Comparison of ENCODE assay signal across 19 cellular contexts in the genomic region with DNA sequence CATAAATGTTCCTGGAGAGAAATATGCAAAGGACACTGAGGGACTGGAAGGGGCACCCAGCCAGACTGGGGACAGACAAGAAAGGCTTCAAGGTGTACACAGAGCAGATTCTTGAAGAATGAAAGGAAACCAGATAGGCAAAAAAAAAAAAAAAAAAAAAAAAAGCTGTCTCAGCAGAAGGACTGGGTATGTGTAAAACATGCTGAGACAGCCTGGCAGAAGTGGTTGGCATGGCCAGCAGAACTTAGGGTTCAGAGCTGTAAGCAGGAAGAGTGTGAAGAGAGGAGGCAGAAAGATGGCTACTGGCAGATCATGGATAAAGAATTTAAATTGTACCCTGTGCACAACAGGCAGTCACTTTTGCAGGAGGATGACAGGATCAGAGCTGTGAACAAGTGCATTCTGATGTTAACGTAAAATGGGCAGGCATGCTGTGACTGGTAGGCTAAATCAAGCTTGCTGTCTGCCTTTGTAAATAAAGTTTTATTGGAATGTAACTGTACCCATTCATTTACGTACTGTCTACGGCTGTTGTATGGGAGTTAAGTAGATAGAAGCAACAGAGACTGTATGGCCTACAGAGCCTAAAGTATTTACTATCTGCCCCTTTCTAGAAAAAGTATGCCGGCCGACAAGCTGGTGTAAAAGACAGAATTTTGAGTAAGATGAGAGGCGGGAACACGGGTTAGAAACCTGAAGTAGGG.
"Had no signal": no experiment of that assay in that cellular context is flagged by ENCODE, and none has a peak within 500 bp of the region (broad histone marks: within the 10 kb centered on the region; RNA-seq: fewer than 3 reads in every experiment).

No MANE protein-coding gene starts in this region.

- H3K4me3 Mint-ChIP-seq: activated CD4-positive, alpha-beta T cell treated with anti-CD3 and anti-CD28 coated beads for 36 hours; activated CD8-positive, alpha-beta T cell treated with anti-CD3 and anti-CD28 coated beads for 36 hours; activated naive CD4-positive, alpha-beta T cell treated with anti-CD3 and anti-CD28 coated beads, Interleukin-2, amount 10 ng/mL, durations not matched to agents 7 days and 5 days; activated T-cell treated with anti-CD3 and anti-CD28 coated beads, Interleukin-2, amount 50 U/mL, for 24 hours; naive thymus-derived CD8-positive, alpha-beta T cell; stimulated activated naive B cell treated with anti-CD40 and anti-IgM and Interleukin-4, amounts not matched to agents 10 μg/mL and 1 μg/mL and 100 μg/mL, for 72 hours; T-helper 2 cell treated with Interferon-gamma antibody and Interleukin-4, amounts not matched to agents 5 μg/mL and 100 μg/mL, for 36 hours had no signal

- H3K27me3 Mint-ChIP-seq: activated CD4-positive, alpha-beta T cell treated with anti-CD3 and anti-CD28 coated beads for 36 hours; activated CD8-positive, alpha-beta T cell treated with anti-CD3 and anti-CD28 coated beads for 36 hours; activated naive CD4-positive, alpha-beta T cell treated with anti-CD3 and anti-CD28 coated beads, Interleukin-2, amount 10 ng/mL, durations not matched to agents 7 days and 5 days; activated T-cell treated with anti-CD3 and anti-CD28 coated beads, Interleukin-2, amount 50 U/mL, for 24 hours; naive thymus-derived CD8-positive, alpha-beta T cell; stimulated activated naive B cell treated with anti-CD40 and anti-IgM and Interleukin-4, amounts not matched to agents 10 μg/mL and 1 μg/mL and 100 μg/mL, for 72 hours had no signal

- H3K27ac ChIP-seq: brain microvascular endothelial cell, colonic mucosa, gastroesophageal sphincter, ovary, sigmoid colon had no signal

- ATAC-seq: activated CD4-positive, alpha-beta T cell treated with anti-CD3 and anti-CD28 coated beads for 36 hours; activated CD8-positive, alpha-beta T cell treated with anti-CD3 and anti-CD28 coated beads for 36 hours; esophagus mucosa; gastroesophageal sphincter; left ventricle myocardium superior; naive thymus-derived CD8-positive, alpha-beta T cell; stimulated activated naive B cell treated with anti-CD40 and anti-IgM and Interleukin-4, amounts not matched to agents 10 μg/mL and 1 μg/mL and 100 μg/mL, for 72 hours had no signal

- H3K27ac Mint-ChIP-seq: activated CD4-positive, alpha-beta T cell treated with anti-CD3 and anti-CD28 coated beads for 36 hours; activated CD8-positive, alpha-beta T cell treated with anti-CD3 and anti-CD28 coated beads for 36 hours; activated naive CD4-positive, alpha-beta T cell treated with anti-CD3 and anti-CD28 coated beads, Interleukin-2, amount 10 ng/mL, durations not matched to agents 7 days and 5 days; T-helper 2 cell treated with Interferon-gamma antibody and Interleukin-4, amounts not matched to agents 5 μg/mL and 100 μg/mL, for 36 hours had no signal

- FAIRE-seq: TTC549 had no signal

- H3K4me1 Mint-ChIP-seq: activated CD4-positive, alpha-beta T cell treated with anti-CD3 and anti-CD28 coated beads for 36 hours had no signal

- H3K4me1 ChIP-seq: colonic mucosa, gastroesophageal sphincter, sigmoid colon had no signal

- H3K9me3 Mint-ChIP-seq: activated CD8-positive, alpha-beta T cell treated with anti-CD3 and anti-CD28 coated beads for 36 hours; activated naive CD4-positive, alpha-beta T cell treated with anti-CD3 and anti-CD28 coated beads, Interleukin-2, amount 10 ng/mL, durations not matched to agents 7 days and 5 days; activated T-cell treated with anti-CD3 and anti-CD28 coated beads, Interleukin-2, amount 50 U/mL, for 24 hours; naive thymus-derived CD8-positive, alpha-beta T cell; stimulated activated naive B cell treated with anti-CD40 and anti-IgM and Interleukin-4, amounts not matched to agents 10 μg/mL and 1 μg/mL and 100 μg/mL, for 72 hours; T-helper 2 cell treated with Interferon-gamma antibody and Interleukin-4, amounts not matched to agents 5 μg/mL and 100 μg/mL, for 36 hours had no signal

- H3K4me3 ChIP-seq: colonic mucosa, gastroesophageal sphincter, ovary, sigmoid colon had no signal

- H3K9me3 ChIP-seq: colonic mucosa, gastroesophageal sphincter, sigmoid colon had no signal

- DNase-seq: activated CD4-positive, alpha-beta T cell treated with anti-CD3 and anti-CD28 coated beads for 36 hours; activated CD8-positive, alpha-beta T cell treated with anti-CD3 and anti-CD28 coated beads for 36 hours; activated effector memory CD4-positive, alpha-beta T cell treated with Interleukin-2 at 50 U/mL for 16 hours; activated naive CD4-positive, alpha-beta T cell treated with anti-CD3 and anti-CD28 coated beads, Interleukin-2, amount 10 ng/mL, durations not matched to agents 7 days and 5 days; activated T-cell treated with anti-CD3 and anti-CD28 coated beads, Interleukin-2, amount 50 U/mL, for 24 hours; aorta; brain microvascular endothelial cell; central memory CD4-positive, alpha-beta T cell; colonic mucosa; left ventricle myocardium superior; naive thymus-derived CD8-positive, alpha-beta T cell; ovary; sigmoid colon; stimulated activated CD4-positive, alpha-beta T cell treated with anti-CD3 and anti-CD28 coated beads, Interleukin-4, amount 100 ng/mL, for 24 hours; stimulated activated naive B cell treated with anti-CD40 and anti-IgM and Interleukin-4, amounts not matched to agents 10 μg/mL and 1 μg/mL and 100 μg/mL, for 72 hours had no signal

- H3K27me3 ChIP-seq: brain microvascular endothelial cell, colonic mucosa, gastroesophageal sphincter, ovary, sigmoid colon had no signal

- H3K36me3 ChIP-seq: colonic mucosa, ovary had no signal
